In the genomic region with DNA sequence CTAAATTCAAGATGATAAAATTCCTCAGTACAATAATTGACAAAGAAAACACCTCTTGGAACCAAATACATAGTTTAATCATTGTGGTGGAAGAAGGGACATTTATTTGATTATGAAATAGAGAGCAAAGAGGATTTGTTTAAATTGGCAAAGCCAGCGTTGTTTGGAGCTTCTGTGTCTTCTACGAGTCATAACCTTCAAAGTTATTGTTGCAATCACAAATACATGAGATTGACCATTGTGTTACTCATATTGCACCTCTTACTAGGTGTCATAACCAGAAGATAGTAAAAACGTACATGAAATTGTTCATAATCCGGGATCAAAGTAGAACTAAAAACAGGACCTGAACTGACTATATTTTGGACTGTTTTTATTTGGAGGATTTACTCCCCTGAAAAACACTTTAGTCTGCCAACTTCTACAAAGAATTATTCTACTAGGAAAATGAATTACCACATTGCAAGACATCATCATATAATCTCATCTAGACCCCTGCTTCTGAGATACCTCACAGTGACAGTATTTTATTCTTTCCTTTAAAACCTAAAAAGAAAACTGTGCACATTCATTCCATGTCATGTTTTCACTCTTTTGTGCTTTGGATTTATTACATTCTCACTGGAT, we compare ENCODE assay signal across 16 cellular contexts.
A peak's percentile ranks its signal among the peaks of the same experiment; 100 is the strongest.
DNase-seq lines count a peak whose midpoint lies in the region; ATAC-seq and TF ChIP-seq lines count a peak whose summit lies in the region.
"Had no signal": no experiment of that assay in that cellular context is flagged by ENCODE, and none has a peak within 500 bp of the region (broad histone marks: within the 10 kb centered on the region; RNA-seq: fewer than 3 reads in every experiment).

No MANE protein-coding gene starts in this region.

- no peak for DNase-seq in activated CD8-positive, alpha-beta memory T cell treated with anti-CD3 and anti-CD28 coated beads, Interleukin-2, amount 10 ng/mL, durations not matched to agents 7 days and 5 days
- no peak for DNase-seq in activated CD8-positive, alpha-beta memory T cell treated with anti-CD3 and anti-CD28 coated beads, Interleukin-2, amount 50 U/mL, for 48 hours
- peak; percentile 12 for DNase-seq in LoVo (ENCODE audit: low spot score)
- peak; percentile 77 for DNase-seq in choroid plexus epithelial cell (ENCODE audit: low read depth)
- DNase-seq in sciatic nerve (ENCODE audit: low spot score), result no peak
- no peak for DNase-seq in Kasumi-1 (lab: John Stamatoyannopoulos, UW)
- no peak for DNase-seq in stimulated activated CD4-positive, alpha-beta T cell treated with anti-CD3 and anti-CD28 coated beads, Interleukin-1b, Interleukin-23, amount 100 ng/mL, for 48 hours
- DNase-seq: activated naive CD8-positive, alpha-beta T cell treated with anti-CD3 and anti-CD28 coated beads, Interleukin-2, amount 10 ng/mL, durations not matched to agents 7 days and 5 days; Calu3; kidney; NCI-H1105; NCI-H524 treated with DMSO at 0.1 percent for 48 hours; upper lobe of right lung had no signal

- peak; percentile 64 for ATAC-seq in activated CD8-positive, alpha-beta memory T cell treated with anti-CD3 and anti-CD28 coated beads, Interleukin-2, amount 10 ng/mL, durations not matched to agents 7 days and 5 days
- peak; percentile 79 for ATAC-seq in sciatic nerve
- ATAC-seq in GM21381 (IDR thresholded peaks at IDR 0.05; ENCODE audit: unreplicated experiment), result no peak
- ATAC-seq: upper lobe of right lung had no signal

- H3K4me1 Mint-ChIP-seq in activated CD8-positive, alpha-beta memory T cell treated with anti-CD3 and anti-CD28 coated beads, Interleukin-2, amount 10 ng/mL, durations not matched to agents 7 days and 5 days, result peaks cover 18% of the 10 kb centered on the region
- H3K4me1 Mint-ChIP-seq: activated naive CD8-positive, alpha-beta T cell treated with anti-CD3 and anti-CD28 coated beads, Interleukin-2, amount 10 ng/mL, durations not matched to agents 7 days and 5 days had no signal

- no peak for TF ChIP-seq CTCF in choroid plexus epithelial cell (conservative IDR thresholded peaks at IDR 0.05; ENCODE audit: low read depth, low read length)

- H3K27ac Mint-ChIP-seq in activated CD8-positive, alpha-beta memory T cell treated with anti-CD3 and anti-CD28 coated beads, Interleukin-2, amount 10 ng/mL, durations not matched to agents 7 days and 5 days, result peak overlapping the region; percentile 14
- H3K27ac Mint-ChIP-seq: activated naive CD8-positive, alpha-beta T cell treated with anti-CD3 and anti-CD28 coated beads, Interleukin-2, amount 10 ng/mL, durations not matched to agents 7 days and 5 days had no signal

- peaks cover 10% of the 10 kb centered on the region for H3K27me3 Mint-ChIP-seq in activated CD8-positive, alpha-beta memory T cell treated with anti-CD3 and anti-CD28 coated beads, Interleukin-2, amount 10 ng/mL, durations not matched to agents 7 days and 5 days

- no peaks in the 10 kb centered on the region for H3K9me3 Mint-ChIP-seq in activated CD8-positive, alpha-beta memory T cell treated with anti-CD3 and anti-CD28 coated beads, Interleukin-2, amount 10 ng/mL, durations not matched to agents 7 days and 5 days (ENCODE audit: low read depth)
- H3K9me3 Mint-ChIP-seq: T-helper 1 cell treated with Interleukin-12 subunit alpha and Interleukin-12 subunit beta and Interleukin-4 antibody, amounts not matched to agents 30 μg/mL and 1 μg/mL, for 36 hours had no signal

- intact Hi-C loops in sciatic nerve (cut with DNase I), result no loop called here

- CTCF ChIA-PET in activated CD8-positive, alpha-beta memory T cell treated with anti-CD3 and anti-CD28 coated beads, Interleukin-2, amount 10 ng/mL, durations not matched to agents 7 days and 5 days (lab: Charles Lee), result no interaction called here

- peaks cover 2% of the 10 kb centered on the region for H3K36me3 Mint-ChIP-seq in activated CD8-positive, alpha-beta memory T cell treated with anti-CD3 and anti-CD28 coated beads, Interleukin-2, amount 10 ng/mL, durations not matched to agents 7 days and 5 days
- H3K36me3 Mint-ChIP-seq: activated naive CD8-positive, alpha-beta T cell treated with anti-CD3 and anti-CD28 coated beads, Interleukin-2, amount 10 ng/mL, durations not matched to agents 7 days and 5 days had no signal

- H3K4me3 Mint-ChIP-seq in activated CD8-positive, alpha-beta memory T cell treated with anti-CD3 and anti-CD28 coated beads, Interleukin-2, amount 10 ng/mL, durations not matched to agents 7 days and 5 days, result no peak overlapping the region
- H3K4me3 Mint-ChIP-seq: activated naive CD8-positive, alpha-beta T cell treated with anti-CD3 and anti-CD28 coated beads, Interleukin-2, amount 10 ng/mL, durations not matched to agents 7 days and 5 days; T-helper 1 cell treated with Interleukin-12 subunit alpha and Interleukin-12 subunit beta and Interleukin-4 antibody, amounts not matched to agents 30 μg/mL and 1 μg/mL, for 36 hours had no signal

- H3K4me3 ChIP-seq in choroid plexus epithelial cell (ENCODE audit: low read depth, low read length), result no peak overlapping the region
- H3K4me3 ChIP-seq: prostate gland, upper lobe of right lung had no signal

Comparison
In these comparisons a context has a peak if more than half of its experiments do, and no peak if none do; other contexts are left out.
1. DNase-seq: peak in LoVo (single experiment) and choroid plexus epithelial cell (single experiment); none in activated CD8-positive, alpha-beta memory T cell treated with anti-CD3 and anti-CD28 coated beads, Interleukin-2, amount 10 ng/mL, durations not matched to agents 7 days and 5 days (single experiment), activated CD8-positive, alpha-beta memory T cell treated with anti-CD3 and anti-CD28 coated beads, Interleukin-2, amount 50 U/mL, for 48 hours (single experiment), sciatic nerve (single experiment), Kasumi-1 (0 of 2) and stimulated activated CD4-positive, alpha-beta T cell treated with anti-CD3 and anti-CD28 coated beads, Interleukin-1b, Interleukin-23, amount 100 ng/mL, for 48 hours (single experiment).